Comparison of ENCODE assay signal across 1 cellular context in the genomic region with DNA sequence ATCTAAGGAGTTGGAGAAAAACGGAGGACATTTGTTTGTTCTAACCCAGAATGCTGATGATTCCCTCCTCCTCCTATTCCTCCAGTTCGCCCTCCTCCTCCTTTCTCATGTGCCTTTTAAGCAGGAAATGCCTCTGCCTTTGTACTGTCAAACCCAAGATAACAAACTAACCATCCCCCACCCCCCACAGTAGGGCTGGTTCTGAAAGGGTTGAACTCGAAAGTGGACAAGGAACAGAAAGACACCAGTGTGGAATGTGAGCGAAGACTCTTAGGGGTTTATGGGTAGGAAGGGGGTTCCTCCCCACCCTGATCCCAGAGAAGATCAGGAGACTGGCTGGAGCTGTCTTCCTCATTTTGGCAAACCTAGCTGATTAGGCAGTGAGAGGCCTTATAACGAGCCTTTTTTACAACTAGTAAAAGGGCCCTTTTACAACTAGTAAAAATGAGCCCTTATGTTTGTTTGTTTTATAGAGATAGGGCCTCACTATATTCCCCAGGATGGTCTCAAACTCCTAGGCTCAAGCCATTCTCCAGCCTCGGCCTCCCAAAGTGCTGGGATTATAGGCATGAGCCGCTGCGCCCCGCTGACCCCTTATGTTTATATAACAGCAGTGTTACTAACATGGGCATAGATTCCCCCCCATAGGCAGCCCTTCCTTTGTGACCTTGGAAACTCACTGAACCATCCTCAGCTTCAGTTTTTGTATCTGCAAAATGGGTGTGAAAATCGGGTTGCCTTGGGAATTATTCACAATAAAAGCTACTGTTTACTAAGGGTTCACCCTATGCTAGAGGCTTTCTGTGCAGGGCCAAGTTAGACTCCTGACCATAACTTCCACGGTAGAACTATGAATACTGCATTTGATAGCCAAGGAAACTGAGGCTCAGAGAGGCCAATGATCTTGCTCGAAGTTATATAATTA.
A peak's percentile ranks its signal among the peaks of the same experiment; 100 is the strongest.
TF ChIP-seq lines count a peak whose summit lies in the region.

No MANE protein-coding gene starts in this region.

TF ChIP-seq in K562, 482 proteins besides CTCF, POLR2A, EP300 and RAD21 (continued from another document and continues in another):
- TF ChIP-seq MAFG (tag; conservative IDR thresholded peaks at IDR 0.05): no peak
- TF ChIP-seq SOX6 (IDR thresholded peaks at IDR 0.05): peak; percentile 70; the same call in 1 of the 2 replicates
- TF ChIP-seq TEAD1 (CRISPR knock-in tag; IDR thresholded peaks at IDR 0.05): peak in 1 of 2 experiments; percentile 65; a peak in 2 of 4 replicates
- no peak for TF ChIP-seq ZNF282 (CRISPR knock-in tag; IDR thresholded peaks at IDR 0.05)
- no peak for TF ChIP-seq ID3 (CRISPR knock-in tag; IDR thresholded peaks at IDR 0.05)
- TF ChIP-seq ID3 (tag; IDR thresholded peaks at IDR 0.05): peak; percentile 23; the same call in 1 of the 2 replicates
- TF ChIP-seq, protein P1, sequence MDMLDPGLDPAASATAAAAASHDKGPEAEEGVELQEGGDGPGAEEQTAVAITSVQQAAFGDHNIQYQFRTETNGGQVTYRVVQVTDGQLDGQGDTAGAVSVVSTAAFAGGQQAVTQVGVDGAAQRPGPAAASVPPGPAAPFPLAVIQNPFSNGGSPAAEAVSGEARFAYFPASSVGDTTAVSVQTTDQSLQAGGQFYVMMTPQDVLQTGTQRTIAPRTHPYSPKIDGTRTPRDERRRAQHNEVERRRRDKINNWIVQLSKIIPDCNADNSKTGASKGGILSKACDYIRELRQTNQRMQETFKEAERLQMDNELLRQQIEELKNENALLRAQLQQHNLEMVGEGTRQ (CRISPR knock-in tag; IDR thresholded peaks at IDR 0.05): no peak
- TF ChIP-seq TCF3 (CRISPR knock-in tag; IDR thresholded peaks at IDR 0.05): peak; percentile 20; the same call in 1 of the 2 replicates
- TF ChIP-seq JUND (IDR thresholded peaks at IDR 0.05; ENCODE audit: borderline replicate concordance, low read depth, low read length): peak; percentile 41; the same call in 1 of the 2 replicates
- TF ChIP-seq JUND (tag; IDR thresholded peaks at IDR 0.05; ENCODE audit: borderline replicate concordance, low read depth, low read length): no peak; the same call in 2 of the 3 replicates
- TF ChIP-seq RNF2 (IDR thresholded peaks at IDR 0.05): peak; percentile 64; the same call in 1 of the 2 replicates
- peak; percentile 51 for TF ChIP-seq TAF7 (tag; IDR thresholded peaks at IDR 0.05)
- peak; percentile 12 to 15; a peak in 1 of 4 replicates for TF ChIP-seq TRIM24 (IDR thresholded peaks at IDR 0.05)
- TF ChIP-seq CBFA2T3 (IDR thresholded peaks at IDR 0.05): peak; percentile 63
- TF ChIP-seq ADNP (tag; IDR thresholded peaks at IDR 0.05): peak; percentile 51; the same call in 1 of the 2 replicates
- TF ChIP-seq LEF1 (IDR thresholded peaks at IDR 0.05): peak; percentile 85
- peak; percentile 17; the same call in 1 of the 2 replicates for TF ChIP-seq MTA2 (IDR thresholded peaks at IDR 0.05; ENCODE audit: low read depth)
- no peak for TF ChIP-seq ZNF778 (CRISPR knock-in tag; IDR thresholded peaks at IDR 0.05)
- TF ChIP-seq ZNF263 (CRISPR knock-in tag; IDR thresholded peaks at IDR 0.05; ENCODE audit: borderline replicate concordance): no peak
- 0 out of 2 replicates have a peak, but pooled peaks have one; percentile 6 for TF ChIP-seq ZSCAN32 (CRISPR knock-in tag; IDR thresholded peaks at IDR 0.05)
- TF ChIP-seq GATAD2A (IDR thresholded peaks at IDR 0.05): peak; percentile 95
- TF ChIP-seq NEUROD1 (IDR thresholded peaks at IDR 0.05; ENCODE audit: borderline replicate concordance, low read depth, low read length, partially characterized antibody): peak; percentile 32
- peak in 1 of 2 experiments; percentile 29; a peak in 1 of 4 replicates for TF ChIP-seq FOXK2 (conservative IDR thresholded peaks at IDR 0.05 in 1 of 2, IDR thresholded peaks at IDR 0.05 in 1 of 2; ENCODE audit: low read depth in 2 of 2)
- TF ChIP-seq MNT (conservative IDR thresholded peaks at IDR 0.05): peak in 1 of 2 experiments; percentile 45; a peak in 1 of 4 replicates
- peak; percentile 75 for TF ChIP-seq MTA3 (IDR thresholded peaks at IDR 0.05; ENCODE audit: borderline replicate concordance)
- peak; percentile 73; the same call in 1 of the 2 replicates for TF ChIP-seq POLR2AphosphoS5 (IDR thresholded peaks at IDR 0.05; ENCODE audit: control insufficient read depth, insufficient read depth, low read depth, low read length)
- no peak for TF ChIP-seq ZHX1 (conservative IDR thresholded peaks at IDR 0.05; ENCODE audit: low read length)
- no peak for TF ChIP-seq CUX1 (CRISPR knock-in tag; IDR thresholded peaks at IDR 0.05)
- TF ChIP-seq AFF1 (IDR thresholded peaks at IDR 0.05; ENCODE audit: low read depth in 1 of 2, partially characterized antibody in 2 of 2): peak in 1 of 2 experiments; percentile 45
- no peak for TF ChIP-seq ZBED1 (IDR thresholded peaks at IDR 0.05)
- TF ChIP-seq HCFC1 (IDR thresholded peaks at IDR 0.05; ENCODE audit: low read depth, low read length): peak; percentile 18; the same call in 1 of the 2 replicates
- TF ChIP-seq BRD9 (IDR thresholded peaks at IDR 0.05; ENCODE audit: low read depth, partially characterized antibody): no peak
- peak; percentile 28; the same call in 1 of the 2 replicates for TF ChIP-seq ZNF740 (CRISPR knock-in tag; IDR thresholded peaks at IDR 0.05)
- TF ChIP-seq ZNF740 (tag; IDR thresholded peaks at IDR 0.05): no peak
- TF ChIP-seq HDAC1 (IDR thresholded peaks at IDR 0.05): peak in 1 of 2 experiments; percentile 75; a peak in 2 of 4 replicates
- peak; percentile 27; the same call in 1 of the 2 replicates for TF ChIP-seq PKNOX1 (IDR thresholded peaks at IDR 0.05)
- TF ChIP-seq TEAD4 (IDR thresholded peaks at IDR 0.05; ENCODE audit: low read length): peak; percentile 56
- no peak for TF ChIP-seq TEAD4 (CRISPR knock-in tag; IDR thresholded peaks at IDR 0.05; ENCODE audit: borderline replicate concordance)
- no peak for TF ChIP-seq NR2C2 (CRISPR knock-in tag; IDR thresholded peaks at IDR 0.05)
- peak; percentile 54; the same call in 1 of the 2 replicates for TF ChIP-seq NR2C2 (tag; IDR thresholded peaks at IDR 0.05)
